ENCODE assay signal across 1 cellular context in the genomic region with DNA sequence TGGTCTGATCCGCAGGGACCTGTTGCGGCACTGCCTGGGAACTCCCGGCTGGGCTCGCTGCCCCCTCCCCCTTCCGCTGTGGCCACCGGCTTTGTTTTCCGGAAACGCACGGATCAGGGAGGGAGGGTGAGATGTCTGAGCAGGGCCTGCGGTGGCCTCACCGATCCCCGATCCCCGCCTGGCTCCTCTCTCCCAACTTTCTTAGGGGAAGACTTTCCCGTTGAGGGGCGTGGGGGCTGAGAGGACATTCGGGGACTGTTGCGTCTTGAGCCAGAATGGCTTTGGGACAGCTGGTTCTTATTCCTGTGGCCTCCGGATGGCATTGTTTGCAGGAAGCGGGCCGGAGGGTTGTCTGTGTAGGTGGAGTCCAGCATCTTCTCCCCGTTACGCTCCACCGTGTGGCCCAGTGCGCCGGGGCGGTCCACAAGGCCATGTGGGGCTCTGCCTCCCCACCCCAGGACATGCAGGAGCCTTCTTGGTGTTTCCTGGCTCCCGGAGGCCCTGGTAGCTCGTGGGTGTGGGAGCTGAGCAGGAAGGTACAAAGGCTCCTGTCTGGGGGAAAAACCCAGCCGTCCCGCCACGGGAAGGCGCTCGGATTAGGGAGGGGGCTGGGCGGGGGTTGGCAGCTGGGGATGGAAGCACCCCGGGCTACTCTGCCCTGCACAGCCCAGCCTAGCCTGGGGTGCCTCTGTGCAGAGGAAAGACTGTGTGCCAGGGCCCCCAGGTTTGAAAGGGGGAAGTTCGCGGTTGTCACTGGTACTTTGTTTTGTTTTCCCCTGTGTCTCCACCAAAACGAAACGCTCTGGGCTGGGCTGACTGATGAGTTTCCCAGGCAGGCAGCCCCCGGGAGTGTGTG.
TF ChIP-seq lines count a peak whose summit lies in the region.

No MANE protein-coding gene starts in this region.

TF ChIP-seq in HepG2, 621 proteins besides CTCF, POLR2A, EP300 and RAD21 (continued from another document and continues in another):
- TF ChIP-seq ARID4A (CRISPR knock-in tag; IDR thresholded peaks at IDR 0.05; ENCODE audit: borderline replicate concordance) = peak; percentile 88
- TF ChIP-seq, protein P1, sequence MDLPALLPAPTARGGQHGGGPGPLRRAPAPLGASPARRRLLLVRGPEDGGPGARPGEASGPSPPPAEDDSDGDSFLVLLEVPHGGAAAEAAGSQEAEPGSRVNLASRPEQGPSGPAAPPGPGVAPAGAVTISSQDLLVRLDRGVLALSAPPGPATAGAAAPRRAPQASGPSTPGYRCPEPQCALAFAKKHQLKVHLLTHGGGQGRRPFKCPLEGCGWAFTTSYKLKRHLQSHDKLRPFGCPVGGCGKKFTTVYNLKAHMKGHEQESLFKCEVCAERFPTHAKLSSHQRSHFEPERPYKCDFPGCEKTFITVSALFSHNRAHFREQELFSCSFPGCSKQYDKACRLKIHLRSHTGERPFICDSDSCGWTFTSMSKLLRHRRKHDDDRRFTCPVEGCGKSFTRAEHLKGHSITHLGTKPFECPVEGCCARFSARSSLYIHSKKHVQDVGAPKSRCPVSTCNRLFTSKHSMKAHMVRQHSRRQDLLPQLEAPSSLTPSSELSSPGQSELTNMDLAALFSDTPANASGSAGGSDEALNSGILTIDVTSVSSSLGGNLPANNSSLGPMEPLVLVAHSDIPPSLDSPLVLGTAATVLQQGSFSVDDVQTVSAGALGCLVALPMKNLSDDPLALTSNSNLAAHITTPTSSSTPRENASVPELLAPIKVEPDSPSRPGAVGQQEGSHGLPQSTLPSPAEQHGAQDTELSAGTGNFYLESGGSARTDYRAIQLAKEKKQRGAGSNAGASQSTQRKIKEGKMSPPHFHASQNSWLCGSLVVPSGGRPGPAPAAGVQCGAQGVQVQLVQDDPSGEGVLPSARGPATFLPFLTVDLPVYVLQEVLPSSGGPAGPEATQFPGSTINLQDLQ (CRISPR knock-in tag; IDR thresholded peaks at IDR 0.05) = no peak
- TF ChIP-seq ZNF646 (CRISPR knock-in tag; IDR thresholded peaks at IDR 0.05) = no peak
- no peak for TF ChIP-seq ARNT (IDR thresholded peaks at IDR 0.05)
- peak; percentile 54; the same call in 1 of the 2 replicates for TF ChIP-seq MEF2D (CRISPR knock-in tag; IDR thresholded peaks at IDR 0.05)
- TF ChIP-seq, protein P2, sequence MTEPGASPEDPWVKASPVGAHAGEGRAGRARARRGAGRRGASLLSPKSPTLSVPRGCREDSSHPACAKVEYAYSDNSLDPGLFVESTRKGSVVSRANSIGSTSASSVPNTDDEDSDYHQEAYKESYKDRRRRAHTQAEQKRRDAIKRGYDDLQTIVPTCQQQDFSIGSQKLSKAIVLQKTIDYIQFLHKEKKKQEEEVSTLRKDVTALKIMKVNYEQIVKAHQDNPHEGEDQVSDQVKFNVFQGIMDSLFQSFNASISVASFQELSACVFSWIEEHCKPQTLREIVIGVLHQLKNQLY (CRISPR knock-in tag; IDR thresholded peaks at IDR 0.05) = no peak; the same call in 1 of the 2 replicates
- TF ChIP-seq REXO4 (CRISPR knock-in tag; IDR thresholded peaks at IDR 0.05; ENCODE audit: borderline replicate concordance) = no peak
- peak; percentile 43 for TF ChIP-seq RBM39 (IDR thresholded peaks at IDR 0.05; ENCODE audit: low read depth, low read length, poor library complexity, severe bottlenecking)
- TF ChIP-seq MYNN (CRISPR knock-in tag; IDR thresholded peaks at IDR 0.05; ENCODE audit: low read depth) = no peak
- TF ChIP-seq PLRG1 (conservative IDR thresholded peaks at IDR 0.05) = no peak
- TF ChIP-seq HIVEP1 (CRISPR knock-in tag; IDR thresholded peaks at IDR 0.05) = peak; percentile 74
- TF ChIP-seq, protein P3, sequence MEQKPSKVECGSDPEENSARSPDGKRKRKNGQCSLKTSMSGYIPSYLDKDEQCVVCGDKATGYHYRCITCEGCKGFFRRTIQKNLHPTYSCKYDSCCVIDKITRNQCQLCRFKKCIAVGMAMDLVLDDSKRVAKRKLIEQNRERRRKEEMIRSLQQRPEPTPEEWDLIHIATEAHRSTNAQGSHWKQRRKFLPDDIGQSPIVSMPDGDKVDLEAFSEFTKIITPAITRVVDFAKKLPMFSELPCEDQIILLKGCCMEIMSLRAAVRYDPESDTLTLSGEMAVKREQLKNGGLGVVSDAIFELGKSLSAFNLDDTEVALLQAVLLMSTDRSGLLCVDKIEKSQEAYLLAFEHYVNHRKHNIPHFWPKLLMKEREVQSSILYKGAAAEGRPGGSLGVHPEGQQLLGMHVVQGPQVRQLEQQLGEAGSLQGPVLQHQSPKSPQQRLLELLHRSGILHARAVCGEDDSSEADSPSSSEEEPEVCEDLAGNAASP (CRISPR knock-in tag; IDR thresholded peaks at IDR 0.05; ENCODE audit: borderline replicate concordance) = 0 out of 2 replicates have a peak, but pooled peaks have one; percentile 33
- no peak for TF ChIP-seq ZSCAN12 (CRISPR knock-in tag; IDR thresholded peaks at IDR 0.05)
- no peak for TF ChIP-seq XBP1 (CRISPR knock-in tag; IDR thresholded peaks at IDR 0.05)
- peak; percentile 85; the same call in 1 of the 2 replicates for TF ChIP-seq ZNF343 (CRISPR knock-in tag; IDR thresholded peaks at IDR 0.05)
- no peak for TF ChIP-seq EEA1 (CRISPR knock-in tag; IDR thresholded peaks at IDR 0.05; ENCODE audit: borderline replicate concordance)
- peak; percentile 56; the same call in 1 of the 2 replicates for TF ChIP-seq SMAD3 (CRISPR knock-in tag; IDR thresholded peaks at IDR 0.05)
- TF ChIP-seq, protein P4, sequence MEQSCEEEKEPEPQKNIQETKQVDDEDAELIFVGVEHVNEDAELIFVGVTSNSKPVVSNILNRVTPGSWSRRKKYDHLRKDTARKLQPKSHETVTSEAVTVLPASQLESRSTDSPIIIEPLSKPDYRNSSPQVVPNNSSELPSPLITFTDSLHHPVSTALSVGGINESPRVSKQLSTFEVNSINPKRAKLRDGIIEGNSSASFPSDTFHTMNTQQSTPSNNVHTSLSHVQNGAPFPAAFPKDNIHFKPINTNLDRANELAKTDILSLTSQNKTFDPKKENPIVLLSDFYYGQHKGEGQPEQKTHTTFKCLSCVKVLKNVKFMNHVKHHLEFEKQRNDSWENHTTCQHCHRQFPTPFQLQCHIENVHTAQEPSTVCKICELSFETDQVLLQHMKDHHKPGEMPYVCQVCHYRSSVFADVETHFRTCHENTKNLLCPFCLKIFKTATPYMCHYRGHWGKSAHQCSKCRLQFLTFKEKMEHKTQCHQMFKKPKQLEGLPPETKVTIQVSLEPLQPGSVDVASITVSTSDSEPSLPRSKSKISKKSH (CRISPR knock-in tag; IDR thresholded peaks at IDR 0.05; ENCODE audit: borderline replicate concordance) = 0 out of 2 replicates have a peak, but pooled peaks have one; percentile 22
- TF ChIP-seq ZNF598 (CRISPR knock-in tag; IDR thresholded peaks at IDR 0.05; ENCODE audit: borderline replicate concordance) = 0 out of 2 replicates have a peak, but pooled peaks have one; percentile 25
- TF ChIP-seq ZNF296 (CRISPR knock-in tag; conservative IDR thresholded peaks at IDR 0.05) = no peak
- no peak for TF ChIP-seq ZNF234 (CRISPR knock-in tag; conservative IDR thresholded peaks at IDR 0.05)
- no peak for TF ChIP-seq HNF1A (IDR thresholded peaks at IDR 0.05; ENCODE audit: low read depth)
- peak; percentile 30; the same call in 1 of the 2 replicates for TF ChIP-seq HNF1A (CRISPR knock-in tag; IDR thresholded peaks at IDR 0.05; ENCODE audit: borderline replicate concordance)
- no peak for TF ChIP-seq HINFP (CRISPR knock-in tag; IDR thresholded peaks at IDR 0.05; ENCODE audit: low read depth)
- no peak for TF ChIP-seq GPN1 (CRISPR knock-in tag; IDR thresholded peaks at IDR 0.05; ENCODE audit: borderline replicate concordance)
